In genomic region chr13:110407531-110407930, GRCh38 we compare ENCODE assay signal across 1 cellular context.
TF ChIP-seq lines count a peak whose summit lies in the region.

No MANE protein-coding gene starts in this region.

TF ChIP-seq in WTC11, 78 proteins besides CTCF, POLR2A, EP300 and RAD21 (continued from another document):
- TF ChIP-seq AFF4 (CRISPR knock-in tag; IDR thresholded peaks at IDR 0.05; ENCODE audit: borderline replicate concordance) (no peak), PRDM15 (CRISPR knock-in tag; IDR thresholded peaks at IDR 0.05) (no peak), SP1 (CRISPR knock-in tag; conservative IDR thresholded peaks at IDR 0.05) (no peak), ZMAT4 (CRISPR knock-in tag; IDR thresholded peaks at IDR 0.05) (no peak), ESRRA (CRISPR knock-in tag; IDR thresholded peaks at IDR 0.05; ENCODE audit: borderline replicate concordance) (no peak), USF1 (CRISPR knock-in tag; IDR thresholded peaks at IDR 0.05) (no peak), ZNF671 (CRISPR knock-in tag; IDR thresholded peaks at IDR 0.05) (no peak), PREB (CRISPR knock-in tag; IDR thresholded peaks at IDR 0.05; ENCODE audit: borderline replicate concordance) (no peak)
